ENCODE assay signal across 24 cellular contexts in genomic region chr4:180784940-180785339, GRCh38.
"Had no signal": no experiment of that assay in that cellular context is flagged by ENCODE, and none has a peak within 500 bp of the region (broad histone marks: within the 10 kb centered on the region; RNA-seq: fewer than 3 reads in every experiment).

No MANE protein-coding gene starts in this region.

- H3K79me2 ChIP-seq: hepatocyte had no signal

- H3K9me3 ChIP-seq: colonic mucosa, gastroesophageal sphincter, left lung, lower lobe of right lung, mucosa of descending colon had no signal

- H2AFZ ChIP-seq: hepatocyte had no signal

- H3K36me3 ChIP-seq: colonic mucosa, esophagus muscularis mucosa, gastroesophageal sphincter, heart left ventricle, left lung, lower lobe of right lung had no signal

- DNase-seq: colonic mucosa; cortex of kidney; effector CD4-positive, alpha-beta T cell; effector memory CD4-positive, alpha-beta T cell; foreskin keratinocyte; heart left ventricle; hypothalamus; immature natural killer cell; islet precursor cell; kidney; kidney glomerular epithelial cell; left cardiac atrium; left lung; left ventricle myocardium superior; lower lobe of right lung; mesenchymal stem cell; mucosa of descending colon had no signal

- H3K4me3 Mint-ChIP-seq: dendritic cell treated with granulocyte-macrophage colony-stimulating factor and Interleukin-4, amounts not matched to agents 40 ng/mL and 50 ng/mL, for 4 days; immature natural killer cell; mesothelial cell of epicardium had no signal

- H3K36me3 Mint-ChIP-seq: immature natural killer cell had no signal

- H3K27ac Mint-ChIP-seq: dendritic cell treated with granulocyte-macrophage colony-stimulating factor and Interleukin-4, amounts not matched to agents 40 ng/mL and 50 ng/mL, for 4 days; immature natural killer cell; mesothelial cell of epicardium had no signal

- H3K27me3 Mint-ChIP-seq: dendritic cell treated with granulocyte-macrophage colony-stimulating factor and Interleukin-4, amounts not matched to agents 40 ng/mL and 50 ng/mL, for 4 days had no signal

- FAIRE-seq: endothelial cell of umbilical vein, frontal cortex, kidney had no signal

- ATAC-seq: foreskin keratinocyte, gastroesophageal sphincter, heart left ventricle, left cardiac atrium, left lung, left ventricle myocardium superior, lower lobe of right lung, mucosa of descending colon had no signal

- H3K4me1 ChIP-seq: colonic mucosa, esophagus muscularis mucosa, foreskin keratinocyte, gastroesophageal sphincter, heart left ventricle, left lung, lower lobe of right lung had no signal

- H3K27ac ChIP-seq: colonic mucosa, esophagus muscularis mucosa, foreskin keratinocyte, gastroesophageal sphincter, heart left ventricle, hepatocyte, left lung, lower lobe of right lung had no signal

- H3K4me3 ChIP-seq: colonic mucosa, esophagus muscularis mucosa, gastroesophageal sphincter, heart left ventricle, hepatocyte, left lung, lower lobe of right lung, mucosa of descending colon had no signal

- H3K4me2 ChIP-seq: hepatocyte had no signal

- H3K27me3 ChIP-seq: colonic mucosa, esophagus muscularis mucosa, foreskin keratinocyte, gastroesophageal sphincter, heart left ventricle, hepatocyte, left lung had no signal

- H3K4me1 Mint-ChIP-seq: immature natural killer cell, mesothelial cell of epicardium had no signal
